In the genomic region with DNA sequence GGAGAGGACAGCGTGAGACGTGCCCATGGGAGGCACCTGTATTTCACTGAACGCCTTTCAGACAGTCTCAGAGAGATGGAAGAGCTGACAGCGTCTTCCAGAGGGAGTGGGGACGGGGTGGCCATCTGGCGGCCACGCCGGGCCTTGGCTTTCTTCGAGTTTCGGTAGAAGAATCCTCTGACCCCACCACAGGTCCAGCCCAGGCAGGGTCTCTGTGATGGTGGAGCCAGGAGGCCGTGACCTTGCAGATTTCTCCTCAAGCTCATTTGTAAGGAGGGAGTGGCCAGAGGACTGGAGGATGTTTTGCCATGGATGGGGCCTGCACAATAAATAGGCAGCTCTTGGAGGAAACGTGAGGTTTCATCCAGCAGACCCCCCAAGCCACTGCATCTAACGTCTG, we compare ENCODE assay signal across 1 cellular context.
A peak's percentile ranks its signal among the peaks of the same experiment; 100 is the strongest.
TF ChIP-seq lines count a peak whose summit lies in the region.

No MANE protein-coding gene starts in this region.

TF ChIP-seq in K562, 482 proteins besides CTCF, POLR2A, EP300 and RAD21 (continued from another document):
- TF ChIP-seq CEBPZ (IDR thresholded peaks at IDR 0.05; ENCODE audit: borderline replicate concordance, low read depth, low read length) (no peak), ZNF354B (CRISPR knock-in tag; IDR thresholded peaks at IDR 0.05) (no peak), SMC3 (conservative IDR thresholded peaks at IDR 0.05; ENCODE audit: insufficient read depth, low read depth, low read length) (0 out of 2 replicates have a peak, but pooled peaks have one; percentile 52), NR1H2 (CRISPR knock-in tag; IDR thresholded peaks at IDR 0.05) (no peak), RBBP5 (IDR thresholded peaks at IDR 0.05; ENCODE audit: borderline replicate concordance, insufficient read depth, low read length, poor library complexity, severe bottlenecking) (no peak), NR2C1 (IDR thresholded peaks at IDR 0.05) (no peak), NR2C1 (tag; IDR thresholded peaks at IDR 0.05) (no peak), ESRRA (IDR thresholded peaks at IDR 0.05; ENCODE audit: borderline replicate concordance, low read depth) (0 out of 2 replicates have a peak, but pooled peaks have one; percentile 10)
- TF ChIP-seq, protein P1, sequence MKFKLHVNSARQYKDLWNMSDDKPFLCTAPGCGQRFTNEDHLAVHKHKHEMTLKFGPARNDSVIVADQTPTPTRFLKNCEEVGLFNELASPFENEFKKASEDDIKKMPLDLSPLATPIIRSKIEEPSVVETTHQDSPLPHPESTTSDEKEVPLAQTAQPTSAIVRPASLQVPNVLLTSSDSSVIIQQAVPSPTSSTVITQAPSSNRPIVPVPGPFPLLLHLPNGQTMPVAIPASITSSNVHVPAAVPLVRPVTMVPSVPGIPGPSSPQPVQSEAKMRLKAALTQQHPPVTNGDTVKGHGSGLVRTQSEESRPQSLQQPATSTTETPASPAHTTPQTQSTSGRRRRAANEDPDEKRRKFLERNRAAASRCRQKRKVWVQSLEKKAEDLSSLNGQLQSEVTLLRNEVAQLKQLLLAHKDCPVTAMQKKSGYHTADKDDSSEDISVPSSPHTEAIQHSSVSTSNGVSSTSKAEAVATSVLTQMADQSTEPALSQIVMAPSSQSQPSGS (CRISPR knock-in tag; IDR thresholded peaks at IDR 0.05) = no peak
